21 cellular contexts compared by ENCODE assay signal in the genomic region with DNA sequence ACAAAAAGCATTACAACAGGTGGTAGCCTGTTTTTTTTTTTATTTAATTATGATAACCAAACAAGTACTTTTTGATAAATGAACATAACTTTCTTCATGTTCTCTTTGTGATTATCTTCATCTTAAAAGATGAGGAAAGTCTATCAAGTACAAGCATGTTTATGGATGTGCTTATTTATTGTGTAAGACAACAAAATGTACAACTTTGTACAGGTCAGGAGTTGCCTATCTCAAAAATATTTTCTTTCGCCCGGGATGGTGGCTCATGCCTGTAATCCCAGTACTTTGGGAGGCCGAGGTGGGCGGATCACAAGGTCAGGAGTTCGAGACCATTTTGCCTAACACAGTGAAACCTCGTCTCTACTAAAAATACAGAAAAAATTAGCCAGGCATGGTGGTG. TPM values are rescaled to one million over a fixed set of nuclear protein-coding genes. Genes with fewer than 3 reads are reported as not detected.
DNase-seq lines count a peak whose midpoint lies in the region; ATAC-seq and TF ChIP-seq lines count a peak whose summit lies in the region.
"Had no signal": no experiment of that assay in that cellular context is flagged by ENCODE, and none has a peak within 500 bp of the region (broad histone marks: within the 10 kb centered on the region; RNA-seq: fewer than 3 reads in every experiment).

No MANE protein-coding gene starts in this region.

- no peaks in the 10 kb centered on the region for H3K27me3 ChIP-seq in psoas muscle (ENCODE audit: insufficient read depth in 3 of 3, low read length in 2 of 3)

- TF ChIP-seq CTCF in HEK293 (tag by site-specific recombination; IDR thresholded peaks at IDR 0.05), result no peak
- TF ChIP-seq CTCF in VCaP (conservative IDR thresholded peaks at IDR 0.05), result no peak
- no peak for TF ChIP-seq CTCF in psoas muscle (IDR thresholded peaks at IDR 0.05)
- no peak for TF ChIP-seq CTCF in mucosa of descending colon (IDR thresholded peaks at IDR 0.05)

- H3K4me1 ChIP-seq in HEK293 (ENCODE audit: control insufficient read depth, insufficient read depth, low read length), result no peaks in the 10 kb centered on the region
- peaks cover 22% of the 10 kb centered on the region for H3K4me1 ChIP-seq in psoas muscle
- H3K4me1 ChIP-seq in mucosa of descending colon (ENCODE audit: low read depth), result no peaks in the 10 kb centered on the region
- H3K4me1 ChIP-seq: A549, BE2C had no signal

- H3K36me3 ChIP-seq in HEK293 (ENCODE audit: control insufficient read depth in 2 of 2, insufficient read depth in 1 of 2, low read length in 2 of 2) (no peaks in the 10 kb centered on the region), psoas muscle (ENCODE audit: insufficient read depth in 1 of 2, low read depth in 1 of 2) (no peaks in the 10 kb centered on the region), mucosa of descending colon (ENCODE audit: low read depth) (no peaks in the 10 kb centered on the region)
- H3K36me3 ChIP-seq: BE2C had no signal

- CTCF ChIA-PET in HEK293 (lab: Yijun Ruan, JAX), result no interaction called here

- ATAC-seq in esophagus mucosa (peak; percentile 26), psoas muscle (no peak), HG02763 (IDR thresholded peaks at IDR 0.05; ENCODE audit: unreplicated experiment) (no peak), mucosa of descending colon (no peak)
- ATAC-seq: A549 had no signal

- intact Hi-C loops in psoas muscle (cut with DNase I) (no loop called here), mucosa of descending colon (cut with DNase I, micrococcal nuclease) (no loop called here)

- H3K27ac ChIP-seq in HEK293 (ENCODE audit: extremely low read depth, low read depth, low read length), result no peak overlapping the region
- H3K27ac ChIP-seq in VCaP, result peak overlapping the region; percentile 61; the same call in 1 of the 2 replicates
- H3K27ac ChIP-seq in psoas muscle, result peak overlapping the region; percentile 38
- H3K27ac ChIP-seq: A549, GM23248 had no signal

- H3K9me3 ChIP-seq in HEK293 (ENCODE audit: control insufficient read depth, insufficient read depth, low read depth, low read length), result no peaks in the 10 kb centered on the region
- no peaks in the 10 kb centered on the region for H3K9me3 ChIP-seq in psoas muscle
- H3K9me3 ChIP-seq in mucosa of descending colon, result no peaks in the 10 kb centered on the region
- H3K9me3 ChIP-seq: A549, BE2C had no signal

- H3K4me3 ChIP-seq in HEK293 (ENCODE audit: low read depth, low read length) (no peak overlapping the region), psoas muscle (no peak overlapping the region), mucosa of descending colon (no peak overlapping the region)
- H3K4me3 ChIP-seq: A549, GM23248 had no signal

- 87 to 94% (median 92%) methylated on average over 6 of the region's 6 CpGs for WGBS in psoas muscle, 3 donors

- POLR2A ChIA-PET in HEK293 (lab: Yijun Ruan, JAX), result no interaction called here

- DNase-seq in psoas muscle, result no peak
- no peak for DNase-seq in mucosa of descending colon
- DNase-seq in hepatic stellate cell (ENCODE audit: low spot score), result no peak
- DNase-seq: 8988T; ACHN; AML-193; BE2C; C1 segment of cervical spinal cord; Calu3; CD4-positive, alpha-beta memory T cell; COR-L47; DMS53; DND-41; GM23248; H7; HCEC 1CT had no signal

TF ChIP-seq in HEK293, 187 proteins besides CTCF, POLR2A, EP300 and RAD21:
- TF ChIP-seq, protein P1, sequence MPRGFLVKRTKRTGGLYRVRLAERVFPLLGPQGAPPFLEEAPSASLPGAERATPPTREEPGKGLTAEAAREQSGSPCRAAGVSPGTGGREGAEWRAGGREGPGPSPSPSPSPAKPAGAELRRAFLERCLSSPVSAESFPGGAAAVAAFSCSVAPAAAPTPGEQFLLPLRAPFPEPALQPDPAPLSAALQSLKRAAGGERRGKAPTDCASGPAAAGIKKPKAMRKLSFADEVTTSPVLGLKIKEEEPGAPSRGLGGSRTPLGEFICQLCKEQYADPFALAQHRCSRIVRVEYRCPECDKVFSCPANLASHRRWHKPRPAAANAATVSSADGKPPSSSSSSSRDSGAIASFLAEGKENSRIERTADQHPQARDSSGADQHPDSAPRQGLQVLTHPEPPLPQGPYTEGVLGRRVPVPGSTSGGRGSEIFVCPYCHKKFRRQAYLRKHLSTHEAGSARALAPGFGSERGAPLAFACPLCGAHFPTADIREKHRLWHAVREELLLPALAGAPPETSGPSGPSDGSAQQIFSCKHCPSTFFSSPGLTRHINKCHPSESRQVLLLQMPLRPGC (tag by site-specific recombination; IDR thresholded peaks at IDR 0.05), result no peak
- peak; percentile 52; the same call in 1 of the 2 replicates for TF ChIP-seq SCRT2 (tag by site-specific recombination; IDR thresholded peaks at IDR 0.05)
- no peak for TF ChIP-seq PRDM1 (tag by site-specific recombination; IDR thresholded peaks at IDR 0.05)

RNA-seq across cellular contexts. Expression of a gene that starts 17.0 kb away (rescaled TPM):
- total RNA-seq in esophagus mucosa (53.6 TPM), psoas muscle (10 to 100 TPM; 11.3 to 12.5 (median 12.3) TPM), mucosa of descending colon (10 to 100 TPM; 32.7 to 45.8 (median 38.7) TPM)
- polyA plus RNA-seq in psoas muscle, result 1 to 10 TPM; 2.3 to 6.5 (median 6.5) TPM
